Comparison of ENCODE assay signal across 8 cellular contexts in genomic region chr6:142387997-142388815, GRCh38.
DNase-seq lines count a peak whose midpoint lies in the region; ATAC-seq and TF ChIP-seq lines count a peak whose summit lies in the region.

No MANE protein-coding gene starts in this region.

- DNase-seq in AG10803 (ENCODE audit: low read depth) (peak; percentile 71), SW480 (ENCODE audit: low spot score) (peak; percentile 29), spleen (no peak), aorta (no peak), NCI-H524 treated with DMSO at 0.1 percent for 48 hours (lab: John Stamatoyannopoulos, UW) (no peak)

- 24 to 31% methylated on average over 4 of the region's 4 CpGs for WGBS in gastroesophageal sphincter (ENCODE audit: low coverage in 1 of 2), 2 donors
- WGBS in spleen, 5 donors: 22 to 45% (median 37%) methylated on average over 4 of the region's 4 CpGs
- WGBS in aorta, 2 donors: 19% methylated on average over 4 of the region's 4 CpGs

- no peak for TF ChIP-seq EP300 in gastroesophageal sphincter (IDR thresholded peaks at IDR 0.05)

- no peaks in the 10 kb centered on the region for H3K27me3 ChIP-seq in gastroesophageal sphincter
- no peaks in the 10 kb centered on the region for H3K27me3 ChIP-seq in spleen (replicated peaks in 1 of 7)
- no peaks in the 10 kb centered on the region for H3K27me3 ChIP-seq in aorta (ENCODE audit: control insufficient read depth in 1 of 2, insufficient read depth in 2 of 2, low read length in 1 of 2)

- H3K4me1 ChIP-seq in gastroesophageal sphincter: no peaks in the 10 kb centered on the region
- peaks cover 0 to 4% (median 0%) of the 10 kb centered on the region in 6 donors for H3K4me1 ChIP-seq in spleen
- H3K4me1 ChIP-seq in aorta (ENCODE audit: control insufficient read depth in 1 of 2, insufficient read depth in 2 of 2, low read length in 2 of 2): no peaks in the 10 kb centered on the region

- TF ChIP-seq POLR2A in gastroesophageal sphincter (IDR thresholded peaks at IDR 0.05): no peak
- no peak for TF ChIP-seq POLR2A in spleen (IDR thresholded peaks at IDR 0.05)

- intact Hi-C loops in spleen (cut with DNase I; ENCODE audit: low total_unique reads) (loop anchor here (10.0 kb wide), 1 partner anchor 233 kb away; no protein-coding TSS in a partner anchor), aorta (cut with DNase I) (loop anchor here in 1 of 2 donors (5.0 kb wide), 1 partner anchor 241 kb away; the partner anchor contains the start of genes NMBR and VTA1)

- no peaks in the 10 kb centered on the region for H3K9me3 ChIP-seq in gastroesophageal sphincter
- H3K9me3 ChIP-seq in spleen: no peaks in the 10 kb centered on the region
- no peaks in the 10 kb centered on the region for H3K9me3 ChIP-seq in aorta (ENCODE audit: control insufficient read depth, low read length)

- H3K4me3 ChIP-seq in AG10803 (ENCODE audit: low read length): no peak overlapping the region
- H3K4me3 ChIP-seq in gastroesophageal sphincter: no peak overlapping the region
- H3K4me3 ChIP-seq in spleen: no peak overlapping the region
- H3K4me3 ChIP-seq in aorta (ENCODE audit: low read length in 2 of 2): no peak overlapping the region

- no peak overlapping the region for H3K27ac ChIP-seq in gastroesophageal sphincter
- H3K27ac ChIP-seq in spleen: no peak overlapping the region
- no peak overlapping the region for H3K27ac ChIP-seq in aorta (ENCODE audit: low read depth in 1 of 2, low read length in 2 of 2)

- TF ChIP-seq CTCF in AG10803 (conservative IDR thresholded peaks at IDR 0.05; ENCODE audit: low read length) (peak; percentile 86), gastroesophageal sphincter (IDR thresholded peaks at IDR 0.05) (peak; percentile 13 to 54 (median 36)), spleen (IDR thresholded peaks at IDR 0.05 in 8 of 11, conservative IDR thresholded peaks at IDR 0.05 in 3 of 11) (peak in 9 of 11 experiments; percentile 12 to 50 (median 43))

- H3K36me3 ChIP-seq in gastroesophageal sphincter (no peaks in the 10 kb centered on the region), spleen (no peaks in the 10 kb centered on the region), aorta (ENCODE audit: control insufficient read depth in 1 of 2, insufficient read depth in 2 of 2, low read length in 1 of 2) (no peaks in the 10 kb centered on the region)

- ATAC-seq in GM18517 (IDR thresholded peaks at IDR 0.05; ENCODE audit: unreplicated experiment) (peak; percentile 68), HG03521 (IDR thresholded peaks at IDR 0.05; ENCODE audit: unreplicated experiment) (peak; percentile 71), gastroesophageal sphincter (peak; percentile 51), aorta (ENCODE audit: low FRiP score) (no peak)

Comparison
In these comparisons a context has a peak if more than half of its experiments do, and no peak if none do; other contexts are left out.
1. DNase-seq: peak in AG10803 (single experiment) and SW480 (single experiment); none in spleen (single experiment), aorta (0 of 2) and NCI-H524 treated with DMSO at 0.1 percent for 48 hours (single experiment).
2. CTCF ChIP-seq: peak in every context shown above with its lines; median percentile 86 in AG10803; 43 in spleen; 36 in gastroesophageal sphincter.